Comparison of ENCODE assay signal across 9 cellular contexts in genomic region chr12:125983094-125983783, GRCh38.
DNase-seq lines count a peak whose midpoint lies in the region; ATAC-seq and TF ChIP-seq lines count a peak whose summit lies in the region.
"Had no signal": no experiment of that assay in that cellular context is flagged by ENCODE, and none has a peak within 500 bp of the region (broad histone marks: within the 10 kb centered on the region; RNA-seq: fewer than 3 reads in every experiment).

No MANE protein-coding gene starts in this region.

- intact Hi-C loops in colonic mucosa (cut with DNase I): no loop called here

- ATAC-seq in upper lobe of left lung (ENCODE audit: low FRiP score in 2 of 2): peak; percentile 43 to 66
- ATAC-seq in GM19324 (IDR thresholded peaks at IDR 0.05; ENCODE audit: low FRiP score, unreplicated experiment): no peak
- ATAC-seq in HG03439 (IDR thresholded peaks at IDR 0.05; ENCODE audit: unreplicated experiment): no peak

- no peak for TF ChIP-seq POLR2A in upper lobe of left lung (IDR thresholded peaks at IDR 0.05)

- H2AK5ac ChIP-seq in mesendoderm (ENCODE audit: low read length): no peak overlapping the region

- H3K4ac ChIP-seq in mesendoderm (ENCODE audit: low read depth, low read length): no peak overlapping the region

- no peaks in the 10 kb centered on the region for H3K9me3 ChIP-seq in colonic mucosa
- no peaks in the 10 kb centered on the region for H3K9me3 ChIP-seq in upper lobe of left lung

- no peak overlapping the region for H3K23ac ChIP-seq in mesendoderm (ENCODE audit: low read length)

- no peak for TF ChIP-seq CTCF in colonic mucosa (IDR thresholded peaks at IDR 0.05)
- TF ChIP-seq CTCF in upper lobe of left lung (IDR thresholded peaks at IDR 0.05): no peak

- peak overlapping the region; percentile 18 for H3K27ac ChIP-seq in colonic mucosa
- H3K27ac ChIP-seq in mesendoderm (ENCODE audit: low read depth, low read length): peak overlapping the region; percentile 52
- no peak overlapping the region for H3K27ac ChIP-seq in upper lobe of left lung

- H4K8ac ChIP-seq in mesendoderm (ENCODE audit: low read depth, low read length): no peak overlapping the region

- no peak for TF ChIP-seq EP300 in upper lobe of left lung (IDR thresholded peaks at IDR 0.05)

- H3K9ac ChIP-seq in colonic mucosa (ENCODE audit: low read depth in 2 of 2, low read length in 2 of 2) (peak overlapping the region in 1 of 2 donors; percentile 51), mesendoderm (ENCODE audit: low read length) (peak overlapping the region; percentile 75)

- no peak overlapping the region for H3K18ac ChIP-seq in mesendoderm (ENCODE audit: low read length)

- H2BK15ac ChIP-seq in mesendoderm (replicated peaks; ENCODE audit: low read depth): no peak overlapping the region

- H3K4me2 ChIP-seq in mesendoderm (ENCODE audit: low read length): peak overlapping the region; percentile 65

- H2BK5ac ChIP-seq in mesendoderm (ENCODE audit: low read length): peak overlapping the region; percentile 72

- H3K36me3 ChIP-seq in colonic mucosa: no peaks in the 10 kb centered on the region
- H3K36me3 ChIP-seq in mesendoderm (ENCODE audit: control insufficient read depth, insufficient read depth, low read length): no peaks in the 10 kb centered on the region
- no peaks in the 10 kb centered on the region for H3K36me3 ChIP-seq in upper lobe of left lung

- no peaks in the 10 kb centered on the region for H3K79me1 ChIP-seq in mesendoderm (ENCODE audit: low read length)

- DNase-seq in activated effector memory CD4-positive, alpha-beta T cell treated with anti-CD3 and anti-CD28 coated beads, Interleukin-2, amount 50 U/mL, for 16 hours: peak; percentile 49
- no peak for DNase-seq in activated effector memory CD4-positive, alpha-beta T cell treated with Interleukin-2 at 50 U/mL for 16 hours
- DNase-seq in colonic mucosa: peak; percentile 35
- peak; percentile 96 for DNase-seq in mesendoderm
- peak; percentile 56 to 58 for DNase-seq in upper lobe of left lung
- DNase-seq in amniotic stem cell (lab: John Stamatoyannopoulos, UW): no peak
- DNase-seq: CD4-positive, CD25-positive, alpha-beta regulatory T cell had no signal

- peak overlapping the region; percentile 92 for H3K56ac ChIP-seq in mesendoderm (ENCODE audit: low read length)

- no peak overlapping the region for H2BK120ac ChIP-seq in mesendoderm (ENCODE audit: low read depth, low read length)

- no peaks in the 10 kb centered on the region for H3K4me1 ChIP-seq in colonic mucosa
- no peaks in the 10 kb centered on the region for H3K4me1 ChIP-seq in mesendoderm (ENCODE audit: control insufficient read depth, low read depth, low read length)
- H3K4me1 ChIP-seq in upper lobe of left lung: peaks cover 0 to 11% (median 5%) of the 10 kb centered on the region in 4 donors

- no peaks in the 10 kb centered on the region for H3K27me3 ChIP-seq in colonic mucosa
- H3K27me3 ChIP-seq in mesendoderm (ENCODE audit: insufficient read depth, low read length, poor library complexity): no peaks in the 10 kb centered on the region
- H3K27me3 ChIP-seq in upper lobe of left lung: peaks cover 0 to 8% (median 2%) of the 10 kb centered on the region in 4 donors

- no CpG with 5 or more reads among the region's 24 CpGs for WGBS in mesendoderm (ENCODE audit: extremely low coverage, insufficient coverage, low lambda C conversion rate)
- 3 to 4% methylated on average over 5 to 24 of the region's 24 CpGs for WGBS in upper lobe of left lung, 2 donors

- H4K5ac ChIP-seq in mesendoderm (ENCODE audit: low read length): no peak overlapping the region

- H3K4me3 ChIP-seq in colonic mucosa (peak overlapping the region; percentile 33), mesendoderm (ENCODE audit: low read length) (peak overlapping the region; percentile 77), upper lobe of left lung (peak overlapping the region in 3 of 4 donors; percentile 33 to 41 (median 35))

- H3K79me2 ChIP-seq in mesendoderm (ENCODE audit: control insufficient read depth, insufficient read depth, low read length): no peaks in the 10 kb centered on the region

Comparison
In these comparisons a context has a peak if more than half of its experiments do, and no peak if none do; other contexts are left out.
1. DNase-seq: peak in activated effector memory CD4-positive, alpha-beta T cell treated with anti-CD3 and anti-CD28 coated beads, Interleukin-2, amount 50 U/mL, for 16 hours (single experiment), colonic mucosa (single experiment), mesendoderm (single experiment) and upper lobe of left lung (2 of 2); none in activated effector memory CD4-positive, alpha-beta T cell treated with Interleukin-2 at 50 U/mL for 16 hours (single experiment) and amniotic stem cell (single experiment).
2. H3K27ac ChIP-seq: peak in colonic mucosa (single experiment) and mesendoderm (single experiment); none in upper lobe of left lung (0 of 4).
3. ATAC-seq: peak in upper lobe of left lung (2 of 2); none in GM19324 (single experiment) and HG03439 (single experiment).
4. Peak in every context shown above with its lines, with median percentiles within 50 percentile points of each other: H3K4me3 ChIP-seq.